ENCODE assay signal across 1 cellular context in genomic region chr1:232630047-232630893, GRCh38.
TF ChIP-seq lines count a peak whose summit lies in the region.

Gene SIPA1L2, minus strand, starts transcription at chr1:232630133. Its CDS starts 114,794 bp downstream, at chr1:232515339.

TF ChIP-seq in HEK293, 187 proteins besides CTCF, POLR2A, EP300 and RAD21 (continued from another document and continues in another):
- 0 out of 2 replicates have a peak, but pooled peaks have one; percentile 14 for TF ChIP-seq ZNF518A (tag by site-specific recombination; conservative IDR thresholded peaks at IDR 0.05; ENCODE audit: low read depth)
- TF ChIP-seq INSM2 (tag by site-specific recombination; IDR thresholded peaks at IDR 0.05): 0 out of 2 replicates have a peak, but pooled peaks have one; percentile 14
- no peak for TF ChIP-seq ZNF157 (tag by site-specific recombination; IDR thresholded peaks at IDR 0.05)
- TF ChIP-seq ZNF571 (tag by site-specific recombination; IDR thresholded peaks at IDR 0.05): no peak
- peak; percentile 40 for TF ChIP-seq ZNF654 (tag by site-specific recombination; IDR thresholded peaks at IDR 0.05; ENCODE audit: low read depth)
- TF ChIP-seq ZNF837 (tag by site-specific recombination; IDR thresholded peaks at IDR 0.05): no peak
- TF ChIP-seq ZNF677 (tag by site-specific recombination; IDR thresholded peaks at IDR 0.05): no peak
- TF ChIP-seq ZNF792 (tag by site-specific recombination; IDR thresholded peaks at IDR 0.05): no peak
- TF ChIP-seq ZNF513 (tag by site-specific recombination; IDR thresholded peaks at IDR 0.05): peak; percentile 58
- TF ChIP-seq ZNF704 (tag by site-specific recombination; IDR thresholded peaks at IDR 0.05): no peak
- TF ChIP-seq ZNF266 (tag by site-specific recombination; IDR thresholded peaks at IDR 0.05; ENCODE audit: low read depth): no peak
- peak; percentile 68 for TF ChIP-seq ZBTB11 (tag by site-specific recombination; conservative IDR thresholded peaks at IDR 0.05; ENCODE audit: low read depth)
- no peak; the same call in 1 of the 2 replicates for TF ChIP-seq ZNF10 (tag by site-specific recombination; IDR thresholded peaks at IDR 0.05)
- TF ChIP-seq PRDM6 (tag by site-specific recombination; IDR thresholded peaks at IDR 0.05): no peak
- no peak for TF ChIP-seq ZNF280C (tag by site-specific recombination; IDR thresholded peaks at IDR 0.05)
- TF ChIP-seq ZSCAN4 (tag by site-specific recombination; IDR thresholded peaks at IDR 0.05): peak; percentile 61; the same call in 1 of the 2 replicates
- no peak for TF ChIP-seq ZNF23 (tag by site-specific recombination; IDR thresholded peaks at IDR 0.05; ENCODE audit: borderline replicate concordance)
- TF ChIP-seq ZNF169 (tag by site-specific recombination; IDR thresholded peaks at IDR 0.05): no peak
- TF ChIP-seq ZNF776 (tag by site-specific recombination; IDR thresholded peaks at IDR 0.05; ENCODE audit: borderline replicate concordance): no peak
- 0 out of 2 replicates have a peak, but pooled peaks have one; percentile 30 for TF ChIP-seq ZNF280D (tag by site-specific recombination; IDR thresholded peaks at IDR 0.05)
- peak; percentile 52; the same call in 1 of the 2 replicates for TF ChIP-seq WT1 (tag by site-specific recombination; IDR thresholded peaks at IDR 0.05)
- TF ChIP-seq GLI2 (tag by site-specific recombination; IDR thresholded peaks at IDR 0.05; ENCODE audit: borderline replicate concordance, low read depth): no peak
- TF ChIP-seq ZNF596 (tag by site-specific recombination; IDR thresholded peaks at IDR 0.05): 0 out of 2 replicates have a peak, but pooled peaks have one; percentile 50
- TF ChIP-seq ZFP41 (tag by site-specific recombination; IDR thresholded peaks at IDR 0.05; ENCODE audit: borderline replicate concordance): no peak
- peak; percentile 91; the same call in 1 of the 2 replicates for TF ChIP-seq ZNF692 (tag by site-specific recombination; IDR thresholded peaks at IDR 0.05)
- no peak for TF ChIP-seq MYNN (tag by site-specific recombination; IDR thresholded peaks at IDR 0.05; ENCODE audit: borderline replicate concordance)
- no peak for TF ChIP-seq ZNF560 (tag by site-specific recombination; IDR thresholded peaks at IDR 0.05; ENCODE audit: borderline replicate concordance)
- 0 out of 2 replicates have a peak, but pooled peaks have one; percentile 76 for TF ChIP-seq ZBTB48 (tag by site-specific recombination; IDR thresholded peaks at IDR 0.05)
